27 cellular contexts compared by ENCODE assay signal in genomic region chr10:104784452-104784851, GRCh38.
"Had no signal": no experiment of that assay in that cellular context is flagged by ENCODE, and none has a peak within 500 bp of the region (broad histone marks: within the 10 kb centered on the region; RNA-seq: fewer than 3 reads in every experiment).

No MANE protein-coding gene starts in this region.

- H3K4me3 ChIP-seq: pancreas, psoas muscle, right lobe of liver, sigmoid colon, stomach, thoracic aorta, thyroid gland, transverse colon, upper lobe of right lung, uterus had no signal

- H3K27ac Mint-ChIP-seq: naive thymus-derived CD8-positive, alpha-beta T cell; natural killer cell treated with Interleukin-12 subunit alpha and Interleukin-12 subunit beta and Interleukin-15 and Interleukin-18, amount 100 ng/mL, for 72 hours; nephron progenitor cell; progenitor cell of endocrine pancreas; stimulated activated effector memory CD8-positive, alpha-beta T cell treated with anti-CD3 and anti-CD28 coated beads, Interleukin-12 subunit alpha, Interleukin-12 subunit beta, amount 100 ng/mL, for 72 hours; stimulated activated naive B cell treated with anti-CD40 and anti-IgM and Interleukin-4, amounts not matched to agents 10 μg/mL and 1 μg/mL and 100 μg/mL, for 72 hours; stimulated activated naive CD8-positive, alpha-beta T cell treated with anti-CD3 and anti-CD28 coated beads, Interleukin-15, Interleukin-2, amounts not matched to agents 100 ng/mL and 50 ng/mL, for 24 hours; type B pancreatic cell had no signal

- H3K4me1 Mint-ChIP-seq: nephron progenitor cell; neural crest cell; stimulated activated effector memory CD8-positive, alpha-beta T cell treated with anti-CD3 and anti-CD28 coated beads, Interleukin-12 subunit alpha, Interleukin-12 subunit beta, amount 100 ng/mL, for 72 hours; stimulated activated naive B cell treated with anti-CD40 and anti-IgM and Interleukin-4, amounts not matched to agents 10 μg/mL and 1 μg/mL and 100 μg/mL, for 72 hours had no signal

- H3K27ac ChIP-seq: neutrophil, pancreas, psoas muscle, right lobe of liver, sigmoid colon, stomach, thoracic aorta, thyroid gland, transverse colon, upper lobe of right lung, uterus had no signal

- H3K9me3 Mint-ChIP-seq: nephron progenitor cell, type B pancreatic cell had no signal

- H3K36me3 ChIP-seq: neutrophil, pancreas, right lobe of liver, sigmoid colon, stomach, thoracic aorta, thyroid gland, transverse colon, upper lobe of right lung, uterus had no signal

- H3K4me3 Mint-ChIP-seq: naive thymus-derived CD8-positive, alpha-beta T cell; natural killer cell treated with Interleukin-12 subunit alpha and Interleukin-12 subunit beta and Interleukin-15 and Interleukin-18, amount 100 ng/mL, for 72 hours; nephron progenitor cell; neural crest cell; stimulated activated effector memory CD8-positive, alpha-beta T cell treated with anti-CD3 and anti-CD28 coated beads, Interleukin-12 subunit alpha, Interleukin-12 subunit beta, amount 100 ng/mL, for 72 hours; stimulated activated naive B cell treated with anti-CD40 and anti-IgM and Interleukin-4, amounts not matched to agents 10 μg/mL and 1 μg/mL and 100 μg/mL, for 72 hours; stimulated activated naive CD8-positive, alpha-beta T cell treated with anti-CD3 and anti-CD28 coated beads, Interleukin-15, Interleukin-2, amounts not matched to agents 100 ng/mL and 50 ng/mL, for 24 hours; type B pancreatic cell had no signal

- ATAC-seq: naive thymus-derived CD8-positive, alpha-beta T cell; natural killer cell treated with Interleukin-12 subunit alpha and Interleukin-12 subunit beta and Interleukin-15 and Interleukin-18, amount 100 ng/mL, for 72 hours; pancreas; psoas muscle; right cardiac atrium; right lobe of liver; stimulated activated effector memory CD8-positive, alpha-beta T cell treated with anti-CD3 and anti-CD28 coated beads, Interleukin-12 subunit alpha, Interleukin-12 subunit beta, amount 100 ng/mL, for 72 hours; stimulated activated naive B cell treated with anti-CD40 and anti-IgM and Interleukin-4, amounts not matched to agents 10 μg/mL and 1 μg/mL and 100 μg/mL, for 72 hours; upper lobe of right lung had no signal

- H3K36me3 Mint-ChIP-seq: natural killer cell treated with Interleukin-12 subunit alpha and Interleukin-12 subunit beta and Interleukin-15 and Interleukin-18, amount 100 ng/mL, for 72 hours; stimulated activated effector memory CD8-positive, alpha-beta T cell treated with anti-CD3 and anti-CD28 coated beads, Interleukin-12 subunit alpha, Interleukin-12 subunit beta, amount 100 ng/mL, for 72 hours; stimulated activated naive B cell treated with anti-CD40 and anti-IgM and Interleukin-4, amounts not matched to agents 10 μg/mL and 1 μg/mL and 100 μg/mL, for 72 hours; type B pancreatic cell had no signal

- H3K4me1 ChIP-seq: pancreas, psoas muscle, right lobe of liver, sigmoid colon, stomach, thyroid gland, transverse colon, upper lobe of right lung, uterus had no signal

- DNase-seq: naive thymus-derived CD8-positive, alpha-beta T cell; nephron progenitor cell; pancreas; psoas muscle; right cardiac atrium; right lobe of liver; sigmoid colon; small intestine; stimulated activated CD4-positive, alpha-beta T cell treated with anti-CD3 and anti-CD28 coated beads, Interleukin-15, amount 100 ng/mL, for 24 hours; stimulated activated CD4-positive, alpha-beta T cell treated with anti-CD3 and anti-CD28 coated beads, Interleukin-2, amount 100 ng/mL, for 24 hours; stimulated activated CD4-positive, alpha-beta T cell treated with anti-CD3 and anti-CD28 coated beads, Interleukin-2, amount 100 ng/mL, for 48 hours; stimulated activated CD4-positive, alpha-beta T cell treated with anti-CD3 and anti-CD28 coated beads, Interleukin-4, amount 100 ng/mL, for 24 hours; stimulated activated naive B cell treated with anti-CD40 and anti-IgM and Interleukin-4, amounts not matched to agents 10 μg/mL and 1 μg/mL and 100 μg/mL, for 72 hours; stimulated activated naive CD4-positive, alpha-beta T cell treated with Interleukin-2 at 50 U/mL for 16 hours; stomach; thyroid gland; transverse colon; upper lobe of right lung; uterus had no signal

- H3K9me3 ChIP-seq: neutrophil, pancreas, psoas muscle, right lobe of liver, sigmoid colon, stomach, thoracic aorta, thyroid gland, transverse colon, upper lobe of right lung, uterus had no signal

- H3K27me3 Mint-ChIP-seq: natural killer cell treated with Interleukin-12 subunit alpha and Interleukin-12 subunit beta and Interleukin-15 and Interleukin-18, amount 100 ng/mL, for 72 hours; progenitor cell of endocrine pancreas; stimulated activated naive B cell treated with anti-CD40 and anti-IgM and Interleukin-4, amounts not matched to agents 10 μg/mL and 1 μg/mL and 100 μg/mL, for 72 hours; stimulated activated naive CD8-positive, alpha-beta T cell treated with anti-CD3 and anti-CD28 coated beads, Interleukin-15, Interleukin-2, amounts not matched to agents 100 ng/mL and 50 ng/mL, for 24 hours had no signal

- H3K27me3 ChIP-seq: neutrophil, right lobe of liver, sigmoid colon, thyroid gland, transverse colon, upper lobe of right lung, uterus had no signal
